8 cellular contexts compared by ENCODE assay signal in genomic region chr9:94030318-94031179, GRCh38. TPM values are rescaled to one million over a fixed set of nuclear protein-coding genes. Genes with fewer than 3 reads are reported as not detected.
DNase-seq lines count a peak whose midpoint lies in the region; ATAC-seq and TF ChIP-seq lines count a peak whose summit lies in the region.

No MANE protein-coding gene starts in this region.

- DNase-seq in A172 (ENCODE audit: low spot score): peak; percentile 78
- peak; percentile 83 for DNase-seq in NCI-H2107 (lab: John Stamatoyannopoulos, UW)
- peak; percentile 83 to 86 for DNase-seq in cardiac fibroblast (ENCODE audit: low read depth in 2 of 2)
- DNase-seq in islet precursor cell: peak; percentile 88
- peak; percentile 64 to 77 (median 71) for DNase-seq in stimulated activated CD4-positive, alpha-beta T cell treated with anti-CD3 and anti-CD28 coated beads, Interleukin-12 subunit alpha, Interleukin-12 subunit beta, amount 100 ng/mL, for 48 hours (ENCODE audit: low read depth in 2 of 3, low spot score in 1 of 3)

- H3K4me3 ChIP-seq in WI38 (ENCODE audit: low read depth, low read length) (peak overlapping the region; percentile 82), cardiac fibroblast (replicated peaks in 1 of 2; ENCODE audit: low read depth in 2 of 2, low read length in 2 of 2) (peak overlapping the region; percentile 80 to 87)

- ATAC-seq in GM18517 (IDR thresholded peaks at IDR 0.05; ENCODE audit: unreplicated experiment): peak; percentile 89
- ATAC-seq in HG03039 (IDR thresholded peaks at IDR 0.05; ENCODE audit: unreplicated experiment): peak; percentile 99

- no peak for TF ChIP-seq CTCF in WI38 (IDR thresholded peaks at IDR 0.05; ENCODE audit: low read depth, low read length)
- no peak for TF ChIP-seq CTCF in cardiac fibroblast (IDR thresholded peaks at IDR 0.05; ENCODE audit: low read depth, low read length)

RNA-seq across cellular contexts. Expression of gene PTPDC1, which starts 53.7 kb away (rescaled TPM):
- 11.5 and 12.4 TPM in 2 replicates for total RNA-seq in A172 (2014; rRNA removed; shearing (Covaris generic))

Comparison
In these comparisons a context has a peak if more than half of its experiments do, and no peak if none do; other contexts are left out.
1. Peak in every context shown above with its lines: DNase-seq, ATAC-seq and H3K4me3 ChIP-seq.